11 cellular contexts compared by ENCODE assay signal in genomic region chr19:43763473-43763939, GRCh38. TPM values are rescaled to one million over a fixed set of nuclear protein-coding genes. Genes with fewer than 3 reads are reported as not detected.
DNase-seq lines count a peak whose midpoint lies in the region; ATAC-seq and TF ChIP-seq lines count a peak whose summit lies in the region.
"Had no signal": no experiment of that assay in that cellular context is flagged by ENCODE, and none has a peak within 500 bp of the region (broad histone marks: within the 10 kb centered on the region; RNA-seq: fewer than 3 reads in every experiment).

No MANE protein-coding gene starts in this region.

- peaks cover 81% of the 10 kb centered on the region for H3K4me1 Mint-ChIP-seq in activated T-cell treated with anti-CD3 and anti-CD28 coated beads, Interleukin-2, amount 50 U/mL, for 72 hours (ENCODE audit: low read depth)
- peaks cover 64% of the 10 kb centered on the region for H3K4me1 Mint-ChIP-seq in activated T-cell treated with anti-CD3 and anti-CD28 coated beads, Interleukin-2, amount 50 U/mL, for 4 hours (ENCODE audit: low read depth)

- H3K27ac ChIP-seq in RWPE2 (ENCODE audit: poor library complexity, severe bottlenecking) (peak overlapping the region; percentile 91), thyroid gland (peak overlapping the region in 2 of 3 donors; percentile 1 to 30)

- H3K9me3 ChIP-seq in RWPE2 (ENCODE audit: severe bottlenecking) (no peaks in the 10 kb centered on the region), thyroid gland (no peaks in the 10 kb centered on the region)
- H3K9me3 ChIP-seq: BE2C had no signal

- DNase-seq in activated T-cell treated with anti-CD3 and anti-CD28 coated beads, Interleukin-2, amount 50 U/mL, for 72 hours: peak in 1 of 2 donors; percentile 42
- no peak for DNase-seq in activated T-cell treated with anti-CD3 and anti-CD28 coated beads, Interleukin-2, amount 50 U/mL, for 4 hours
- DNase-seq in RWPE2 (ENCODE audit: low spot score) (no peak), erythroblast (lab: John Stamatoyannopoulos, UW) (no peak), thyroid gland (no peak), anterior cingulate cortex (lab: John Stamatoyannopoulos, UW) (no peak), NCI-H510A treated with DMSO at 0.1 percent for 48 hours (lab: John Stamatoyannopoulos, UW) (no peak), H4 (ENCODE audit: low spot score) (no peak)
- DNase-seq: BE2C, NCI-H446 treated with DMSO at 0.1 percent for 48 hours had no signal

- peak overlapping the region; percentile 59 for H3K27ac Mint-ChIP-seq in activated T-cell treated with anti-CD3 and anti-CD28 coated beads, Interleukin-2, amount 50 U/mL, for 72 hours

- intact Hi-C loops in thyroid gland (cut with DNase I): no loop called here

- H3K27me3 Mint-ChIP-seq in activated T-cell treated with anti-CD3 and anti-CD28 coated beads, Interleukin-2, amount 50 U/mL, for 72 hours (ENCODE audit: low read depth): no peaks in the 10 kb centered on the region
- H3K27me3 Mint-ChIP-seq in activated T-cell treated with anti-CD3 and anti-CD28 coated beads, Interleukin-2, amount 50 U/mL, for 4 hours (ENCODE audit: low read depth): no peaks in the 10 kb centered on the region

- peak overlapping the region; percentile 56 to 63 for H3K4me3 Mint-ChIP-seq in activated T-cell treated with anti-CD3 and anti-CD28 coated beads, Interleukin-2, amount 50 U/mL, for 72 hours
- no peak overlapping the region for H3K4me3 Mint-ChIP-seq in activated T-cell treated with anti-CD3 and anti-CD28 coated beads, Interleukin-2, amount 50 U/mL, for 4 hours

- TF ChIP-seq POLR2A in erythroblast (IDR thresholded peaks at IDR 0.05; ENCODE audit: low read length): peak; percentile 33
- no peak for TF ChIP-seq POLR2A in thyroid gland (IDR thresholded peaks at IDR 0.05)

- H3K4me3 ChIP-seq in RWPE2 (ENCODE audit: severe bottlenecking) (no peak overlapping the region), thyroid gland (replicated peaks in 1 of 3) (no peak overlapping the region)

- H3K36me3 ChIP-seq in RWPE2 (ENCODE audit: low read depth): peaks cover 31% of the 10 kb centered on the region
- no peaks in the 10 kb centered on the region for H3K36me3 ChIP-seq in thyroid gland
- H3K36me3 ChIP-seq: BE2C had no signal

- TF ChIP-seq CTCF in RWPE2 (IDR thresholded peaks at IDR 0.05; ENCODE audit: poor library complexity, severe bottlenecking) (no peak), thyroid gland (IDR thresholded peaks at IDR 0.05) (no peak)

- peaks cover 40% of the 10 kb centered on the region for H3K4me1 ChIP-seq in RWPE2 (ENCODE audit: insufficient read depth, poor library complexity, severe bottlenecking)
- peaks cover 0 to 12% of the 10 kb centered on the region in 2 donors for H3K4me1 ChIP-seq in thyroid gland
- H3K4me1 ChIP-seq: BE2C had no signal

- 52% methylated on average over 3 of the region's 3 CpGs for WGBS in thyroid gland, 2 donors

- no peaks in the 10 kb centered on the region for H3K9me3 Mint-ChIP-seq in activated T-cell treated with anti-CD3 and anti-CD28 coated beads, Interleukin-2, amount 50 U/mL, for 72 hours
- H3K9me3 Mint-ChIP-seq in activated T-cell treated with anti-CD3 and anti-CD28 coated beads, Interleukin-2, amount 50 U/mL, for 4 hours: no peaks in the 10 kb centered on the region

- H3K27me3 ChIP-seq in RWPE2 (ENCODE audit: insufficient read depth, poor library complexity, severe bottlenecking) (no peaks in the 10 kb centered on the region), thyroid gland (no peaks in the 10 kb centered on the region)
- H3K27me3 ChIP-seq: BE2C had no signal

- ATAC-seq in activated T-cell treated with anti-CD3 and anti-CD28 coated beads, Interleukin-2, amount 50 U/mL, for 72 hours (replicated peaks in 1 of 2): peak in 1 of 2 donors; percentile 1
- no peak for ATAC-seq in activated T-cell treated with anti-CD3 and anti-CD28 coated beads, Interleukin-2, amount 50 U/mL, for 4 hours
- no peak for ATAC-seq in RWPE2 (ENCODE audit: low read depth)

- peaks cover 6 to 14% of the 10 kb centered on the region in 2 donors for H3K36me3 Mint-ChIP-seq in activated T-cell treated with anti-CD3 and anti-CD28 coated beads, Interleukin-2, amount 50 U/mL, for 72 hours (ENCODE audit: insufficient read depth in 2 of 2)
- peaks cover 15% of the 10 kb centered on the region for H3K36me3 Mint-ChIP-seq in activated T-cell treated with anti-CD3 and anti-CD28 coated beads, Interleukin-2, amount 50 U/mL, for 4 hours (ENCODE audit: insufficient read depth)

RNA-seq across cellular contexts. Expression of gene SMG9, which starts 8.7 kb away (rescaled TPM):
- total RNA-seq in activated T-cell treated with anti-CD3 and anti-CD28 coated beads, Interleukin-2, amount 50 U/mL, for 72 hours: 10 to 100 TPM; 85.3 to 96.4 TPM
- total RNA-seq in activated T-cell treated with anti-CD3 and anti-CD28 coated beads, Interleukin-2, amount 50 U/mL, for 4 hours: 100 to 1,000 TPM; 102 to 114 (median 109) TPM
- total RNA-seq in thyroid gland: 10 to 100 TPM; 15.5 to 34.4 (median 18.8) TPM
- 7.9 and 14.9 TPM in 2 replicates for total RNA-seq in H4 (2014; rRNA removed; shearing (Covaris generic))

RNA-seq across cellular contexts. Expression of gene KCNN4, which starts 17.3 kb away (rescaled TPM):
- 100 to 1,000 TPM in 1 of 2 donors, 10 to 100 TPM in 1; 91.6 to 118 TPM for total RNA-seq in activated T-cell treated with anti-CD3 and anti-CD28 coated beads, Interleukin-2, amount 50 U/mL, for 72 hours
- total RNA-seq in activated T-cell treated with anti-CD3 and anti-CD28 coated beads, Interleukin-2, amount 50 U/mL, for 4 hours: 100 to 1,000 TPM in 1 of 3 donors, 10 to 100 TPM in 2; 90.6 to 123 (median 94.7) TPM
- total RNA-seq in thyroid gland: 1 to 10 TPM in 2 of 4 donors, under 1 TPM in 2; 0.29 to 1.7 (median 1.0) TPM
- 1.2 and 3.1 TPM in 2 replicates for total RNA-seq in H4 (2014; rRNA removed; shearing (Covaris generic))

RNA-seq across cellular contexts. Expression of gene LYPD5, which starts 38.7 kb away (rescaled TPM):
- 1 to 10 TPM in 1 of 2 donors, under 1 TPM in 1; 0.21 to 1.1 TPM for total RNA-seq in activated T-cell treated with anti-CD3 and anti-CD28 coated beads, Interleukin-2, amount 50 U/mL, for 72 hours
- total RNA-seq in activated T-cell treated with anti-CD3 and anti-CD28 coated beads, Interleukin-2, amount 50 U/mL, for 4 hours: under 1 TPM in 2 of 3 donors, not detected in 1; 0.53 to 0.87 TPM
- total RNA-seq in thyroid gland: 1 to 10 TPM; 1.6 to 7.6 (median 2.5) TPM
- 0.66 TPM in 1 of 2 replicates, not detected in the other for total RNA-seq in H4 (2014; rRNA removed; shearing (Covaris generic))

RNA-seq across cellular contexts. Expression of gene IRGC, which starts 47.6 kb away (rescaled TPM):
- not detected for total RNA-seq in activated T-cell treated with anti-CD3 and anti-CD28 coated beads, Interleukin-2, amount 50 U/mL, for 72 hours
- total RNA-seq in activated T-cell treated with anti-CD3 and anti-CD28 coated beads, Interleukin-2, amount 50 U/mL, for 4 hours: not detected
- 1 to 10 TPM in 1 of 4 donors, not detected in 3; 1.1 TPM for total RNA-seq in thyroid gland
- not detected in 2 replicates for total RNA-seq in H4 (2014; rRNA removed; shearing (Covaris generic))
- total RNA-seq: fibroblast of villous mesenchyme had no signal

Comparison
In these comparisons a context has a peak if more than half of its experiments do, and no peak if none do; other contexts are left out.
1. RNA of gene KCNN4, which starts 17.3 kb away (total RNA-seq): 91.6 to 118 TPM in activated T-cell treated with anti-CD3 and anti-CD28 coated beads, Interleukin-2, amount 50 U/mL, for 72 hours and 90.6 to 123 TPM in activated T-cell treated with anti-CD3 and anti-CD28 coated beads, Interleukin-2, amount 50 U/mL, for 4 hours; 1.2 to 3.1 TPM in H4 and 0.29 to 1.7 TPM in thyroid gland; every median in the first group is over 10 times any median in the second.